In the genomic region with DNA sequence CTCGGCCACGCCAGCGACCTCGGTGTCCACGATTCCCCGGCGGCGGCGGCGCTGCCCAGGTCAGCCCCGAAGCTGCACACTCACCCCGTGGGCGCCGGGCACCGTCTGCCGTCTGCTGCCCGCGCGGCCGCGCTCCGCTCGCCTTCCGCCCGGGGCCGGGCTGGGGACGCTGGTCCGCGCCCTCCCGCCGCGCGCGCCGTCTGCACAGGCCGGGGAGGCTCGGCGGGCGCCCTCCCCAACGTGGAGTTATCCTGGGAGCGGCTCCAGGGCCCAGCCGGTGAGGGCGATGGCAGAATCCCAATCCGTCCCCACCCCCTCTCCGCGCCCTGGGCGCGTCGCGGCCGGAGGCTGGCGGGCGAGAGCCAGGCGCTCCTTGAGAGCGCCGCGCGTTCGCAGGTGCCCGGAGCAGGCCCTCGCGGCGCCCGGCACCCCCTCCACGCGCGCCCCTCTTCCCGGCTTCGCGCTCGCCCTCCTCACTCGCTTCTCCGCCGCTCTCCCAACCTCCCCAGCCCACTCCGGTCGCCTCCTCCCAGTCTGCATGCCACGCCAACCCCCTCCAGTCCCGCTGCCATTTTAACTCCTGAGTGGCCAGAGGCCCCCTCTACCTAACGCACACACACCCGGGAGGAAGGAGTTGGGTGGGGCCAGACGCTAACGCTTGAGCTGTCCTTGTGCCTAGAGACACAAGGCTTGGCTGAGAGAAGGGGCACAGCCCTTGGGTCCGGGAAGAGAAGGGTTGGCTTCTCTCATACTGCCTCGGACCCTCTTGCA, we compare ENCODE assay signal across 10 cellular contexts. TPM values are rescaled to one million over a fixed set of nuclear protein-coding genes. Genes with fewer than 3 reads are reported as not detected.
DNase-seq lines count a peak whose midpoint lies in the region; ATAC-seq lines count a peak whose summit lies in the region.
"Had no signal": no experiment of that assay in that cellular context is flagged by ENCODE, and none has a peak within 500 bp of the region (broad histone marks: within the 10 kb centered on the region; RNA-seq: fewer than 3 reads in every experiment).

A gene (minus strand): TSS at position 503 of the 771 bp plus-strand sequence. CDS start 65,746 bp downstream, outside the sequence.

- intact Hi-C loops in activated CD4-positive, alpha-beta T cell treated with anti-CD3 and anti-CD28 coated beads for 36 hours (cut with DNase I, micrococcal nuclease), result no loop called here

- H3K27ac Mint-ChIP-seq in activated CD4-positive, alpha-beta T cell treated with anti-CD3 and anti-CD28 coated beads for 36 hours, result no peak within 1 kb of the TSS
- H3K27ac Mint-ChIP-seq in activated naive CD8-positive, alpha-beta T cell treated with anti-CD3 and anti-CD28 coated beads, Interleukin-2, amount 10 ng/mL, durations not matched to agents 7 days and 5 days, result no peak within 1 kb of the TSS
- no peak within 1 kb of the TSS for H3K27ac Mint-ChIP-seq in stimulated activated naive B cell treated with anti-CD40 and anti-IgM and Interleukin-4, amounts not matched to agents 10 μg/mL and 1 μg/mL and 100 μg/mL, for 72 hours

- DNase-seq in activated CD4-positive, alpha-beta T cell treated with anti-CD3 and anti-CD28 coated beads for 36 hours, result no peak
- DNase-seq in activated CD4-positive, alpha-beta T cell treated with anti-CD3 and anti-CD28 coated beads, Interleukin-2, amount 50 U/mL, for 4 hours, result no peak
- peak; percentile 39 for DNase-seq in activated naive CD8-positive, alpha-beta T cell treated with anti-CD3 and anti-CD28 coated beads, Interleukin-2, amount 10 ng/mL, durations not matched to agents 7 days and 5 days
- peak; percentile 5 for DNase-seq in iris pigment epithelial cell (ENCODE audit: low read depth)
- no peak for DNase-seq in stimulated activated naive B cell treated with anti-CD40 and anti-IgM and Interleukin-4, amounts not matched to agents 10 μg/mL and 1 μg/mL and 100 μg/mL, for 72 hours
- no peak for DNase-seq in central memory CD4-positive, alpha-beta T cell
- DNase-seq in stimulated activated CD4-positive, alpha-beta T cell treated with anti-CD3 and anti-CD28 coated beads, Interleukin-4, amount 100 ng/mL, for 24 hours, result no peak

- ATAC-seq in activated CD4-positive, alpha-beta T cell treated with anti-CD3 and anti-CD28 coated beads for 36 hours, result peak; percentile 16
- ATAC-seq in activated naive CD8-positive, alpha-beta T cell treated with anti-CD3 and anti-CD28 coated beads, Interleukin-2, amount 10 ng/mL, durations not matched to agents 7 days and 5 days (ENCODE audit: low read depth), result peak; percentile 27
- peak; percentile 33 to 38 for ATAC-seq in stimulated activated naive B cell treated with anti-CD40 and anti-IgM and Interleukin-4, amounts not matched to agents 10 μg/mL and 1 μg/mL and 100 μg/mL, for 72 hours (replicated peaks)
- no peak for ATAC-seq in GM21717 (IDR thresholded peaks at IDR 0.05; ENCODE audit: unreplicated experiment)

- H3K27me3 Mint-ChIP-seq in activated CD4-positive, alpha-beta T cell treated with anti-CD3 and anti-CD28 coated beads for 36 hours, result peaks cover 29% of the 10 kb centered on the region
- H3K27me3 Mint-ChIP-seq in activated naive CD8-positive, alpha-beta T cell treated with anti-CD3 and anti-CD28 coated beads, Interleukin-2, amount 10 ng/mL, durations not matched to agents 7 days and 5 days, result peaks cover 47% of the 10 kb centered on the region
- H3K27me3 Mint-ChIP-seq in stimulated activated naive B cell treated with anti-CD40 and anti-IgM and Interleukin-4, amounts not matched to agents 10 μg/mL and 1 μg/mL and 100 μg/mL, for 72 hours, result peaks cover 46 to 56% of the 10 kb centered on the region in 2 donors

- peaks cover 9% of the 10 kb centered on the region for H3K4me1 Mint-ChIP-seq in activated CD4-positive, alpha-beta T cell treated with anti-CD3 and anti-CD28 coated beads for 36 hours
- H3K4me1 Mint-ChIP-seq in activated naive CD8-positive, alpha-beta T cell treated with anti-CD3 and anti-CD28 coated beads, Interleukin-2, amount 10 ng/mL, durations not matched to agents 7 days and 5 days, result peaks cover 5% of the 10 kb centered on the region
- peaks cover 14 to 19% of the 10 kb centered on the region in 2 donors for H3K4me1 Mint-ChIP-seq in stimulated activated naive B cell treated with anti-CD40 and anti-IgM and Interleukin-4, amounts not matched to agents 10 μg/mL and 1 μg/mL and 100 μg/mL, for 72 hours

- H3K9me3 Mint-ChIP-seq in activated CD4-positive, alpha-beta T cell treated with anti-CD3 and anti-CD28 coated beads for 36 hours (ENCODE audit: low read depth), result no peaks in the 10 kb centered on the region
- no peaks in the 10 kb centered on the region for H3K9me3 Mint-ChIP-seq in activated naive CD8-positive, alpha-beta T cell treated with anti-CD3 and anti-CD28 coated beads, Interleukin-2, amount 10 ng/mL, durations not matched to agents 7 days and 5 days
- H3K9me3 Mint-ChIP-seq in stimulated activated naive B cell treated with anti-CD40 and anti-IgM and Interleukin-4, amounts not matched to agents 10 μg/mL and 1 μg/mL and 100 μg/mL, for 72 hours, result no peaks in the 10 kb centered on the region

- POLR2A ChIA-PET in activated CD4-positive, alpha-beta T cell treated with anti-CD3 and anti-CD28 coated beads for 36 hours (lab: Charles Lee), result no interaction called here
- POLR2A ChIA-PET in activated naive CD8-positive, alpha-beta T cell treated with anti-CD3 and anti-CD28 coated beads, Interleukin-2, amount 10 ng/mL, durations not matched to agents 7 days and 5 days (lab: Charles Lee), result no interaction called here

- peak within 1 kb of the TSS; percentile 18 for H3K4me3 Mint-ChIP-seq in activated CD4-positive, alpha-beta T cell treated with anti-CD3 and anti-CD28 coated beads for 36 hours
- H3K4me3 Mint-ChIP-seq in activated naive CD8-positive, alpha-beta T cell treated with anti-CD3 and anti-CD28 coated beads, Interleukin-2, amount 10 ng/mL, durations not matched to agents 7 days and 5 days, result peak within 1 kb of the TSS; percentile 76
- H3K4me3 Mint-ChIP-seq in stimulated activated naive B cell treated with anti-CD40 and anti-IgM and Interleukin-4, amounts not matched to agents 10 μg/mL and 1 μg/mL and 100 μg/mL, for 72 hours, result peak within 1 kb of the TSS; percentile 77 to 78

- CTCF ChIA-PET in activated CD4-positive, alpha-beta T cell treated with anti-CD3 and anti-CD28 coated beads for 36 hours (lab: Charles Lee), result interaction anchor here (0.6 kb wide), 1 partner anchor 8 kb away, joined by 4 read pairs; no protein-coding TSS in a partner anchor

- no peaks in the 10 kb centered on the region for H3K36me3 Mint-ChIP-seq in activated CD4-positive, alpha-beta T cell treated with anti-CD3 and anti-CD28 coated beads for 36 hours (ENCODE audit: low read depth)
- no peaks in the 10 kb centered on the region for H3K36me3 Mint-ChIP-seq in activated naive CD8-positive, alpha-beta T cell treated with anti-CD3 and anti-CD28 coated beads, Interleukin-2, amount 10 ng/mL, durations not matched to agents 7 days and 5 days
- H3K36me3 Mint-ChIP-seq in stimulated activated naive B cell treated with anti-CD40 and anti-IgM and Interleukin-4, amounts not matched to agents 10 μg/mL and 1 μg/mL and 100 μg/mL, for 72 hours, result no peaks in the 10 kb centered on the region

RNA-seq across cellular contexts. Expression of the gene that starts here (rescaled TPM):
- under 1 TPM in 1 of 2 experiments, not detected in 1; 0.05 TPM for total RNA-seq in activated CD4-positive, alpha-beta T cell treated with anti-CD3 and anti-CD28 coated beads for 36 hours
- not detected for total RNA-seq in activated naive CD8-positive, alpha-beta T cell treated with anti-CD3 and anti-CD28 coated beads, Interleukin-2, amount 10 ng/mL, durations not matched to agents 7 days and 5 days
- total RNA-seq: pulmonary artery endothelial cell, SJSA1 had no signal

Comparison
In these comparisons a context has a peak if more than half of its experiments do, and no peak if none do; other contexts are left out.
1. Peak in ATAC-seq in activated CD4-positive, alpha-beta T cell treated with anti-CD3 and anti-CD28 coated beads for 36 hours; RNA of the gene not detected or under 1 TPM.
2. Peak in DNase-seq and ATAC-seq in activated naive CD8-positive, alpha-beta T cell treated with anti-CD3 and anti-CD28 coated beads, Interleukin-2, amount 10 ng/mL, durations not matched to agents 7 days and 5 days; RNA of the gene not detected or under 1 TPM.
3. H3K4me3 Mint-ChIP-seq: peak in every context shown above with its lines; median percentile 78 in stimulated activated naive B cell treated with anti-CD40 and anti-IgM and Interleukin-4, amounts not matched to agents 10 μg/mL and 1 μg/mL and 100 μg/mL, for 72 hours; 76 in activated naive CD8-positive, alpha-beta T cell treated with anti-CD3 and anti-CD28 coated beads, Interleukin-2, amount 10 ng/mL, durations not matched to agents 7 days and 5 days; 18 in activated CD4-positive, alpha-beta T cell treated with anti-CD3 and anti-CD28 coated beads for 36 hours.